In genomic region chr1:209839875-209840491, GRCh38 we compare ENCODE assay signal across 8 cellular contexts. TPM values are rescaled to one million over a fixed set of nuclear protein-coding genes. Genes with fewer than 3 reads are reported as not detected.
DNase-seq lines count a peak whose midpoint lies in the region; ATAC-seq and TF ChIP-seq lines count a peak whose summit lies in the region.

No MANE protein-coding gene starts in this region.

- H3K36me3 ChIP-seq in esophagus squamous epithelium (peaks cover 13 to 100% (median 53%) of the 10 kb centered on the region in 3 donors), sigmoid colon (peaks cover 49 to 97% (median 56%) of the 10 kb centered on the region in 4 donors)

- CTCF ChIA-PET in RWPE1 (lab: Yijun Ruan, JAX): interaction anchor here (0.6 to 1.5 kb wide), 2 partner anchors 20 to 145 kb away, joined by 3 read pairs; no protein-coding TSS in a partner anchor

- DNase-seq in GM04504 (ENCODE audit: low read depth) (peak; percentile 73), RWPE1 (ENCODE audit: low spot score) (peak; percentile 95), esophagus squamous epithelium (lab: John Stamatoyannopoulos, UW) (no peak), sigmoid colon (no peak), COLO668 (lab: John Stamatoyannopoulos, UW; ENCODE audit: unreplicated experiment) (no peak), pons (ENCODE audit: low spot score) (no peak), glutamatergic neuron (no peak)

- H3K27ac Mint-ChIP-seq in glutamatergic neuron (ENCODE audit: unreplicated experiment): no peak overlapping the region

- no peaks in the 10 kb centered on the region for H3K36me3 Mint-ChIP-seq in glutamatergic neuron (ENCODE audit: unreplicated experiment)

- no peak for TF ChIP-seq CTCF in RWPE1 (conservative IDR thresholded peaks at IDR 0.05; ENCODE audit: low read depth)
- TF ChIP-seq CTCF in esophagus squamous epithelium (IDR thresholded peaks at IDR 0.05): no peak
- no peak for TF ChIP-seq CTCF in sigmoid colon (IDR thresholded peaks at IDR 0.05)
- no peak for TF ChIP-seq CTCF in glutamatergic neuron (IDR thresholded peaks at IDR 0.05; ENCODE audit: partially characterized antibody, unreplicated experiment)

- H3K27me3 Mint-ChIP-seq in glutamatergic neuron (ENCODE audit: unreplicated experiment): no peaks in the 10 kb centered on the region

- H3K9me3 Mint-ChIP-seq in glutamatergic neuron (ENCODE audit: unreplicated experiment): no peaks in the 10 kb centered on the region

- H3K9me3 ChIP-seq in esophagus squamous epithelium (no peaks in the 10 kb centered on the region), sigmoid colon (no peaks in the 10 kb centered on the region)

- 22 to 29% methylated on average over 5 of the region's 5 CpGs for WGBS in esophagus squamous epithelium, 2 donors
- 75% methylated on average over 5 of the region's 5 CpGs for WGBS in sigmoid colon, 2 donors

- H3K4me3 Mint-ChIP-seq in glutamatergic neuron (ENCODE audit: unreplicated experiment): no peak overlapping the region

- no peaks in the 10 kb centered on the region for H3K4me1 Mint-ChIP-seq in glutamatergic neuron (ENCODE audit: low read depth, unreplicated experiment)

- no peak for ATAC-seq in GM19463 (IDR thresholded peaks at IDR 0.05; ENCODE audit: unreplicated experiment)

- H3K4me1 ChIP-seq in esophagus squamous epithelium: peaks cover 0 to 12% (median 8%) of the 10 kb centered on the region in 3 donors
- peaks cover 0 to 26% (median 16%) of the 10 kb centered on the region in 4 donors for H3K4me1 ChIP-seq in sigmoid colon

- H3K4me3 ChIP-seq in esophagus squamous epithelium: no peak overlapping the region
- H3K4me3 ChIP-seq in sigmoid colon: no peak overlapping the region

- intact Hi-C loops in esophagus squamous epithelium (cut with DNase I): no loop called here
- intact Hi-C loops in sigmoid colon (cut with DNase I): no loop called here

- POLR2A ChIA-PET in RWPE1 (lab: Yijun Ruan, JAX; ENCODE audit: low non-redundant PET): no interaction called here

- peak overlapping the region; percentile 77 for H3K27ac ChIP-seq in RWPE1
- H3K27ac ChIP-seq in esophagus squamous epithelium: peak overlapping the region; percentile 36 to 72 (median 50)
- H3K27ac ChIP-seq in sigmoid colon: peak overlapping the region; percentile 41 to 75 (median 60)

- no peaks in the 10 kb centered on the region for H3K27me3 ChIP-seq in esophagus squamous epithelium
- H3K27me3 ChIP-seq in sigmoid colon: no peaks in the 10 kb centered on the region

- TF ChIP-seq EP300 in sigmoid colon (IDR thresholded peaks at IDR 0.05): peak in 3 of 4 donors; percentile 24 to 56 (median 42)

- TF ChIP-seq POLR2A in esophagus squamous epithelium (IDR thresholded peaks at IDR 0.05) (no peak), sigmoid colon (IDR thresholded peaks at IDR 0.05) (no peak)

RNA-seq across cellular contexts. Expression of gene UTP25, which starts 12.2 kb away (rescaled TPM):
- total RNA-seq in esophagus squamous epithelium (10 to 100 TPM in 1 of 4 donors, 1 to 10 TPM in 3; 3.9 to 13.5 (median 7.8) TPM), sigmoid colon (1 to 10 TPM; 5.7 to 8.6 (median 6.9) TPM), glutamatergic neuron (ENCODE audit: unreplicated experiment) (4.6 TPM)
- 1 to 10 TPM; 1.2 to 3.7 (median 1.6) TPM for polyA plus RNA-seq in sigmoid colon

RNA-seq across cellular contexts. Expression of gene IRF6, which starts 34.0 kb away (rescaled TPM):
- total RNA-seq in esophagus squamous epithelium (100 to 1,000 TPM in 2 of 4 donors, 10 to 100 TPM in 2; 94.8 to 110 (median 98.6) TPM), sigmoid colon (1 to 10 TPM in 1 of 4 donors, under 1 TPM in 3; 0.28 to 1.1 (median 0.37) TPM), glutamatergic neuron (ENCODE audit: unreplicated experiment) (0.47 TPM)
- polyA plus RNA-seq in sigmoid colon: 10 to 100 TPM; 29.0 to 58.5 (median 51.1) TPM

RNA-seq across cellular contexts. Expression of gene C1orf74, which starts 55.6 kb away (rescaled TPM):
- total RNA-seq in esophagus squamous epithelium: 1 to 10 TPM; 2.9 to 6.2 (median 4.1) TPM
- total RNA-seq in sigmoid colon: 1 to 10 TPM in 1 of 4 donors, under 1 TPM in 3; 0.28 to 1.4 (median 0.60) TPM
- polyA plus RNA-seq in sigmoid colon: 1 to 10 TPM; 1.2 to 1.8 (median 1.4) TPM
- total RNA-seq in glutamatergic neuron (ENCODE audit: unreplicated experiment): 2.3 TPM

Comparison
In these comparisons a context has a peak if more than half of its experiments do, and no peak if none do; other contexts are left out.
1. DNase-seq: peak in GM04504 (single experiment) and RWPE1 (single experiment); none in esophagus squamous epithelium (single experiment), sigmoid colon (single experiment), COLO668 (single experiment), pons (single experiment) and glutamatergic neuron (single experiment).
2. RNA of gene IRF6, which starts 34.0 kb away (total RNA-seq): 94.8 to 110 TPM in esophagus squamous epithelium; 0.47 TPM in glutamatergic neuron (single experiment) and 0.28 to 1.1 TPM in sigmoid colon; every median in the first group is over 10 times any median in the second.
3. Peak in every context shown above with its lines, with median percentiles within 50 percentile points of each other: H3K27ac ChIP-seq.